Comparison of ENCODE assay signal across 13 cellular contexts in the genomic region with DNA sequence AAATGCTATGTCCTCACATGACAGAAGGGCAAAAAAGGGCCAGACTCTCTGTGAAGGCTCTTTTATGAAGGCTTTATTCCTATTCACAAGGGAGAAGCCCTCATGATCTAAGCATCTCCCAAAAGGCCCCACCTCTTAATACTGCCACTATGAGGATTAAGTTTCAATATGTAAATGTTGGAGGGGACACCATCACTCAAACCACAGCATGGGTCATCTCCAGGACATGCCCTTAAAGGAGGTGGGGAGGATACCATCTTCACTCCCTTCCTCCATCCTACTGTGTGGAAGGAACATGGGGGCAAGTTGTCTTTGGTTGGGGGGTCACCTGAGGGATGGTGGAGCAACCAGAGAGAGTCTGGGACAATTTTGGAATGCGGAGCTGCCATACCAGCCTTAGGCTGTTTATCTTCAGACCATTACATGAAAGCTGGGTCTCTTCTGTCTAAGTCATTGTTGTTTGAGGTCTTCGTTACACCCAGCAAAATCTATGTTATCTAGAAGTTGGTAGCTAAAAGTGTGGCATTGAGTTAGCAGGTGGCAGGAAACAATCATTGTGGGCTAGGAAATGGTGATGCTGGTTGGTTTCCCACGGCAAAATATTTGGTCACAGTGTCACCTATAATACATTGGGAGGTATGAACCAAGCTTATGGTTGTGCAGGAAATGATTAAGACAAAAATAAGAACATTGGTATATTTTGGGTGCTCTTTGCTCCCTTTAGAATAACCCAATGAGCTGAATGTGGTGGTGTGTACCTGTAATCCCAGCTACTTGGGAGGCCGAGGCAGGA.
DNase-seq lines count a peak whose midpoint lies in the region; ATAC-seq and TF ChIP-seq lines count a peak whose summit lies in the region.
"Had no signal": no experiment of that assay in that cellular context is flagged by ENCODE, and none has a peak within 500 bp of the region (broad histone marks: within the 10 kb centered on the region; RNA-seq: fewer than 3 reads in every experiment).

No MANE protein-coding gene starts in this region.

- peak; percentile 30 for DNase-seq in stimulated activated CD8-positive, alpha-beta memory T cell treated with anti-CD3 and anti-CD28 coated beads, Interleukin-12 subunit alpha, Interleukin-12 subunit beta, amount 100 ng/mL, for 1 hour (ENCODE audit: low read depth)
- DNase-seq in stimulated activated CD8-positive, alpha-beta memory T cell treated with anti-CD3 and anti-CD28 coated beads, Interleukin-4, amount 100 ng/mL, for 48 hours: no peak
- DNase-seq in activated T-cell treated with anti-CD3 and anti-CD28 coated beads, Interleukin-2, amount 50 U/mL, for 72 hours: peak; percentile 41 to 44
- DNase-seq in myocyte (ENCODE audit: low read depth) (peak; percentile 79), PC-9 (no peak), omental fat pad (ENCODE audit: low spot score) (no peak)
- DNase-seq: H9, SK-N-SH had no signal

- no peaks in the 10 kb centered on the region for H3K9me2 ChIP-seq in PC-9 (ENCODE audit: insufficient read depth)
- H3K9me2 ChIP-seq: SK-N-SH had no signal

- no peaks in the 10 kb centered on the region for H3F3A ChIP-seq in PC-9 (ENCODE audit: insufficient read depth, low read depth)

- peaks cover 3 to 4% of the 10 kb centered on the region in 2 donors for H3K9me3 Mint-ChIP-seq in activated T-cell treated with anti-CD3 and anti-CD28 coated beads, Interleukin-2, amount 50 U/mL, for 72 hours
- H3K9me3 Mint-ChIP-seq: brain, H9 had no signal

- H3K27me3 Mint-ChIP-seq in activated T-cell treated with anti-CD3 and anti-CD28 coated beads, Interleukin-2, amount 50 U/mL, for 72 hours (ENCODE audit: low read depth): no peaks in the 10 kb centered on the region

- no peak overlapping the region for H3K27ac ChIP-seq in PC-9

- no peaks in the 10 kb centered on the region for H3K4me1 ChIP-seq in PC-9 (replicated peaks; ENCODE audit: insufficient read depth)

- H3K9me3 ChIP-seq in PC-9 (ENCODE audit: insufficient read depth, low read depth): no peaks in the 10 kb centered on the region
- H3K9me3 ChIP-seq: MG63, SK-N-SH had no signal

- peak; percentile 76 to 78 for ATAC-seq in activated T-cell treated with anti-CD3 and anti-CD28 coated beads, Interleukin-2, amount 50 U/mL, for 72 hours (replicated peaks in 1 of 2)
- no peak for ATAC-seq in GM19467 (IDR thresholded peaks at IDR 0.05; ENCODE audit: unreplicated experiment)
- no peak for ATAC-seq in GM21737 (IDR thresholded peaks at IDR 0.05; ENCODE audit: unreplicated experiment)
- ATAC-seq in omental fat pad (ENCODE audit: low FRiP score): no peak

- H3K79me2 ChIP-seq in PC-9 (ENCODE audit: low read depth): no peaks in the 10 kb centered on the region

- no peaks in the 10 kb centered on the region for H4K20me1 ChIP-seq in PC-9 (ENCODE audit: insufficient read depth)

- no peak for TF ChIP-seq CTCF in PC-9 (conservative IDR thresholded peaks at IDR 0.05)
- TF ChIP-seq CTCF in omental fat pad (IDR thresholded peaks at IDR 0.05): no peak

- H3K36me3 Mint-ChIP-seq in activated T-cell treated with anti-CD3 and anti-CD28 coated beads, Interleukin-2, amount 50 U/mL, for 72 hours (ENCODE audit: insufficient read depth in 2 of 2): peaks cover 0 to 2% of the 10 kb centered on the region in 2 donors
- H3K36me3 Mint-ChIP-seq: brain had no signal

- peak overlapping the region; percentile 32 to 46 for H3K4me3 Mint-ChIP-seq in activated T-cell treated with anti-CD3 and anti-CD28 coated beads, Interleukin-2, amount 50 U/mL, for 72 hours
- H3K4me3 Mint-ChIP-seq: brain, H9 had no signal

- H3K4me2 ChIP-seq in PC-9: no peak overlapping the region
- H3K4me2 ChIP-seq: SK-N-SH had no signal

- peaks cover 56% of the 10 kb centered on the region for H3K4me1 Mint-ChIP-seq in activated T-cell treated with anti-CD3 and anti-CD28 coated beads, Interleukin-2, amount 50 U/mL, for 72 hours (ENCODE audit: low read depth)

- H3K27ac Mint-ChIP-seq in activated T-cell treated with anti-CD3 and anti-CD28 coated beads, Interleukin-2, amount 50 U/mL, for 72 hours: peak overlapping the region; percentile 55
- H3K27ac Mint-ChIP-seq: brain, H9, progenitor cell of endocrine pancreas had no signal

- H3K4me3 ChIP-seq in PC-9: no peak overlapping the region
- H3K4me3 ChIP-seq: MG63 had no signal

- intact Hi-C loops in PC-9 (cut with micrococcal nuclease; ENCODE audit: unreplicated experiment): loop anchor here (10.0 kb wide), 1 partner anchor 1254 kb away; no protein-coding TSS in a partner anchor

- no peaks in the 10 kb centered on the region for H3K27me3 ChIP-seq in PC-9 (ENCODE audit: insufficient read depth, low read depth)
- H3K27me3 ChIP-seq: MG63 had no signal

- H3K36me3 ChIP-seq in PC-9 (ENCODE audit: low read depth): no peaks in the 10 kb centered on the region
- H3K36me3 ChIP-seq: MG63 had no signal

- CTCF ChIA-PET in PC-9 (lab: Charles Lee): no interaction called here

- POLR2A ChIA-PET in PC-9 (lab: Charles Lee; ENCODE audit: unreplicated experiment): no interaction called here

- BruUV-seq in PC-9 (replicated peaks; lab: Mats Ljungman, UMichigan): no TSS peak

- no peak overlapping the region for H2AFZ ChIP-seq in PC-9

Comparison
In these comparisons a context has a peak if more than half of its experiments do, and no peak if none do; other contexts are left out.
1. DNase-seq: peak in stimulated activated CD8-positive, alpha-beta memory T cell treated with anti-CD3 and anti-CD28 coated beads, Interleukin-12 subunit alpha, Interleukin-12 subunit beta, amount 100 ng/mL, for 1 hour (single experiment), activated T-cell treated with anti-CD3 and anti-CD28 coated beads, Interleukin-2, amount 50 U/mL, for 72 hours (2 of 2) and myocyte (single experiment); none in stimulated activated CD8-positive, alpha-beta memory T cell treated with anti-CD3 and anti-CD28 coated beads, Interleukin-4, amount 100 ng/mL, for 48 hours (single experiment), PC-9 (0 of 2) and omental fat pad (single experiment).
2. ATAC-seq: peak in activated T-cell treated with anti-CD3 and anti-CD28 coated beads, Interleukin-2, amount 50 U/mL, for 72 hours (2 of 2); none in GM19467 (single experiment), GM21737 (single experiment) and omental fat pad (single experiment).